30 cellular contexts compared by ENCODE assay signal in the genomic region with DNA sequence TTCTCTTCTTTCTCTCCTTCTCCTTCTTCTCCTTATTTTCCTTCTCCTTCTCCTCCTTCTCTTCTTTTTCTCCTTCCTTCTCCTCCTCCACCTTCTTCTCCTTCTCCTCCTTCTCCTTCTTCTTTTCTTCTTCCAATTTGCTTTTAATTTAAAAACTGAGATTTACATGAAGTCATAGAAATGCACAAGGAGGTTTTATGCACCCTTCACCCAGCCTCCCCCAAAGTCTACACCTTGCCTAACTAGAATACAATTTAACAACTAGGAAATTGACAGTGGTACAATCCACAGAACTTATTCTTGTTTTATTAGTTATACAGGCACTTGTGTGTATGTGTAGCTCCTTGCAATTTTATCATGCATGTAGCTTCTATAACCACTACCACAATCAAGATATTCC.
DNase-seq lines count a peak whose midpoint lies in the region; ATAC-seq, FAIRE-seq and TF ChIP-seq lines count a peak whose summit lies in the region.
"Had no signal": no experiment of that assay in that cellular context is flagged by ENCODE, and none has a peak within 500 bp of the region (broad histone marks: within the 10 kb centered on the region; RNA-seq: fewer than 3 reads in every experiment).

No MANE protein-coding gene starts in this region.

- H3K4me1 ChIP-seq in HepG2 (ENCODE audit: insufficient read depth, low read length): no peaks in the 10 kb centered on the region
- H3K4me1 ChIP-seq in right lobe of liver: no peaks in the 10 kb centered on the region
- no peaks in the 10 kb centered on the region for H3K4me1 ChIP-seq in HEK293 (ENCODE audit: control insufficient read depth, insufficient read depth, low read length)
- H3K4me1 ChIP-seq: A549; BE2C; BLaER1; BLaER1 treated with 17β-estradiol and CSF1 and Interleukin-3, amounts not matched to agents 10 nM and 100 nM; Caco-2 had no signal

- no peak overlapping the region for H2AFZ ChIP-seq in HepG2 (ENCODE audit: low read length)

- TF ChIP-seq CTCF in HepG2 (CRISPR knock-in tag; IDR thresholded peaks at IDR 0.05) (no peak), right lobe of liver (IDR thresholded peaks at IDR 0.05) (no peak), 22Rv1 (IDR thresholded peaks at IDR 0.05) (no peak), HEK293 (tag by site-specific recombination; IDR thresholded peaks at IDR 0.05) (no peak)

- no peaks in the 10 kb centered on the region for H3K79me2 ChIP-seq in HepG2 (ENCODE audit: insufficient read depth, low read length)

- H3K9ac ChIP-seq in HepG2 (ENCODE audit: insufficient read depth, low read depth, low read length): no peak overlapping the region
- H3K9ac ChIP-seq: BLaER1; BLaER1 treated with 17β-estradiol and CSF1 and Interleukin-3, amounts not matched to agents 10 nM and 100 nM had no signal

- no peak for TF ChIP-seq POLR2A in HepG2 (IDR thresholded peaks at IDR 0.05; ENCODE audit: insufficient read depth in 1 of 2, low read depth in 2 of 2, low read length in 2 of 2)
- TF ChIP-seq POLR2A in right lobe of liver (IDR thresholded peaks at IDR 0.05): no peak

- TF ChIP-seq EP300 in HepG2 (IDR thresholded peaks at IDR 0.05; ENCODE audit: low read depth in 2 of 2, low read length in 2 of 2) (no peak), HepG2 (CRISPR knock-in tag; IDR thresholded peaks at IDR 0.05; ENCODE audit: borderline replicate concordance) (no peak)

- no peaks in the 10 kb centered on the region for H3K27me3 ChIP-seq in HepG2 (ENCODE audit: control insufficient read depth in 1 of 2, insufficient read depth in 2 of 2, low read length in 2 of 2)
- no peaks in the 10 kb centered on the region for H3K27me3 ChIP-seq in right lobe of liver
- H3K27me3 ChIP-seq: BE2C; BLaER1; BLaER1 treated with 17β-estradiol and CSF1 and Interleukin-3, amounts not matched to agents 10 nM and 100 nM had no signal

- in situ Hi-C loops in HepG2 (cut with HindIII; ENCODE audit: extremely low pct_ligation_motif_present, low pct_unique_long_range_greater_than_20kb): no loop called here

- no peak overlapping the region for H3K27ac ChIP-seq in HepG2 (ENCODE audit: extremely low read length, insufficient read depth, low read length)
- no peak overlapping the region for H3K27ac ChIP-seq in right lobe of liver
- H3K27ac ChIP-seq in 22Rv1: 0 out of 2 replicates have a peak overlapping the region, but pooled peaks have one; percentile 25
- H3K27ac ChIP-seq in HEK293 (ENCODE audit: extremely low read depth, low read depth, low read length): no peak overlapping the region
- H3K27ac ChIP-seq: A549; BLaER1; BLaER1 treated with 17β-estradiol and CSF1 and Interleukin-3, amounts not matched to agents 10 nM and 100 nM; C4-2B had no signal

- H4K20me1 ChIP-seq in HepG2 (ENCODE audit: insufficient read depth, low read length): no peaks in the 10 kb centered on the region
- H4K20me1 ChIP-seq: BLaER1; BLaER1 treated with 17β-estradiol and CSF1 and Interleukin-3, amounts not matched to agents 10 nM and 100 nM had no signal

- POLR2A ChIA-PET in HepG2 (lab: Yijun Ruan, JAX) (no interaction called here), HEK293 (lab: Yijun Ruan, JAX) (no interaction called here)

- TF ChIP-seq RAD21 in HepG2 (CRISPR knock-in tag; IDR thresholded peaks at IDR 0.05): no peak

- DNase-seq in HepG2 (ENCODE audit: low spot score) (no peak), right lobe of liver (no peak), cortex of kidney (lab: John Stamatoyannopoulos, UW) (no peak)
- DNase-seq: 8988T; ACHN; AML-193; BE2C; C1 segment of cervical spinal cord; Caco-2; Calu3; CD4-positive, alpha-beta memory T cell; CD4-positive, alpha-beta T cell; CD4-positive, CD25-positive, alpha-beta regulatory T cell; CD8-positive, alpha-beta memory T cell; CD8-positive, alpha-beta T cell; DMS 273 treated with DMSO at 0.1 percent for 48 hours; DMS153; DMS79; DMS79 treated with DMSO at 0.1 percent for 48 hours; DND-41; EL had no signal

- no peak for ATAC-seq in HepG2
- no peak for ATAC-seq in right lobe of liver
- no peak for ATAC-seq in GM19397 (IDR thresholded peaks at IDR 0.05; ENCODE audit: unreplicated experiment)
- ATAC-seq: A549; CD8-positive, alpha-beta T cell had no signal

- CTCF ChIA-PET in HepG2 (lab: Yijun Ruan, JAX; ENCODE audit: low intra/inter-chr PET ratio, low total read pairs) (no interaction called here), HEK293 (lab: Yijun Ruan, JAX) (no interaction called here)

- no peak overlapping the region for H3K4me2 ChIP-seq in HepG2 (ENCODE audit: low read depth, low read length)
- H3K4me2 ChIP-seq: A549; BLaER1; BLaER1 treated with 17β-estradiol and CSF1 and Interleukin-3, amounts not matched to agents 10 nM and 100 nM had no signal

- intact Hi-C loops in HepG2 (cut with micrococcal nuclease; ENCODE audit: unreplicated experiment): no loop called here
- intact Hi-C loops in right lobe of liver (cut with DNase I): no loop called here

- H3K4me3 ChIP-seq in HepG2 (replicated peaks in 1 of 3; ENCODE audit: insufficient read depth in 1 of 3, low read depth in 2 of 3, low read length in 3 of 3) (no peak overlapping the region), right lobe of liver (no peak overlapping the region), HEK293 (ENCODE audit: low read depth, low read length) (no peak overlapping the region)
- H3K4me3 ChIP-seq: A549; BLaER1; BLaER1 treated with 17β-estradiol and CSF1 and Interleukin-3, amounts not matched to agents 10 nM and 100 nM had no signal

- H3K9me3 ChIP-seq in HepG2 (ENCODE audit: low read length) (peaks cover 72% of the 10 kb centered on the region), right lobe of liver (no peaks in the 10 kb centered on the region), HEK293 (ENCODE audit: control insufficient read depth, insufficient read depth, low read depth, low read length) (no peaks in the 10 kb centered on the region)
- H3K9me3 ChIP-seq: BE2C, Caco-2 had no signal

- H3K36me3 ChIP-seq in HepG2 (replicated peaks in 1 of 2; ENCODE audit: control insufficient read depth in 1 of 2, insufficient read depth in 2 of 2, low read length in 2 of 2) (no peaks in the 10 kb centered on the region), right lobe of liver (no peaks in the 10 kb centered on the region), HEK293 (ENCODE audit: control insufficient read depth in 2 of 2, insufficient read depth in 1 of 2, low read length in 2 of 2) (no peaks in the 10 kb centered on the region)
- H3K36me3 ChIP-seq: BE2C; BLaER1; BLaER1 treated with 17β-estradiol and CSF1 and Interleukin-3, amounts not matched to agents 10 nM and 100 nM had no signal

- no peak for FAIRE-seq in HepG2 (lab: Jason Lieb, UNC)
- FAIRE-seq: A204.1, A549, D721Med had no signal

- BruUV-seq in HepG2 (replicated peaks; lab: Mats Ljungman, UMichigan): no TSS peak

TF ChIP-seq in HepG2, 621 proteins besides CTCF, POLR2A, EP300 and RAD21:
- TF ChIP-seq KDM5B (CRISPR knock-in tag; IDR thresholded peaks at IDR 0.05; ENCODE audit: borderline replicate concordance) (no peak), AKAP8 (CRISPR knock-in tag; IDR thresholded peaks at IDR 0.05) (no peak), SOX6 (IDR thresholded peaks at IDR 0.05) (peak; percentile 31; the same call in 1 of the 2 replicates), SOX6 (CRISPR knock-in tag; IDR thresholded peaks at IDR 0.05) (no peak), ZNF616 (CRISPR knock-in tag; IDR thresholded peaks at IDR 0.05; ENCODE audit: low read depth) (no peak), HIVEP1 (CRISPR knock-in tag; IDR thresholded peaks at IDR 0.05) (no peak), ATF7-NPFF (CRISPR knock-in tag; IDR thresholded peaks at IDR 0.05; ENCODE audit: low read depth) (no peak), POGZ (CRISPR knock-in tag; IDR thresholded peaks at IDR 0.05) (no peak)
- TF ChIP-seq, protein P1, sequence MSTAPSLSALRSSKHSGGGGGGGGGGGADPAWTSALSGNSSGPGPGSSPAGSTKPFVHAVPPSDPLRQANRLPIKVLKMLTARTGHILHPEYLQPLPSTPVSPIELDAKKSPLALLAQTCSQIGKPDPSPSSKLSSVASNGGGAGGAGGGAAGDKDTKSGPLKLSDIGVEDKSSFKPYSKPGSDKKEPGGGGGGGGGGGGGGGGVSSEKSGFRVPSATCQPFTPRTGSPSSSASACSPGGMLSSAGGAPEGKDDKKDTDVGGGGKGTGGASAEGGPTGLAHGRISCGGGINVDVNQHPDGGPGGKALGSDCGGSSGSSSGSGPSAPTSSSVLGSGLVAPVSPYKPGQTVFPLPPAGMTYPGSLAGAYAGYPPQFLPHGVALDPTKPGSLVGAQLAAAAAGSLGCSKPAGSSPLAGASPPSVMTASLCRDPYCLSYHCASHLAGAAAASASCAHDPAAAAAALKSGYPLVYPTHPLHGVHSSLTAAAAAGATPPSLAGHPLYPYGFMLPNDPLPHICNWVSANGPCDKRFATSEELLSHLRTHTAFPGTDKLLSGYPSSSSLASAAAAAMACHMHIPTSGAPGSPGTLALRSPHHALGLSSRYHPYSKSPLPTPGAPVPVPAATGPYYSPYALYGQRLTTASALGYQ (CRISPR knock-in tag; IDR thresholded peaks at IDR 0.05): no peak

TF ChIP-seq in HEK293, 187 proteins besides CTCF, POLR2A, EP300 and RAD21:
- no peak for TF ChIP-seq ZNF530 (tag by site-specific recombination; IDR thresholded peaks at IDR 0.05; ENCODE audit: low read depth)
- peak; percentile 99 for TF ChIP-seq ZNF529 (tag by site-specific recombination; IDR thresholded peaks at IDR 0.05; ENCODE audit: insufficient replicate concordance)
TF ChIP-seq in HEK293: peak in this region for 1.
